Comparison of ENCODE assay signal across 18 cellular contexts in the genomic region with DNA sequence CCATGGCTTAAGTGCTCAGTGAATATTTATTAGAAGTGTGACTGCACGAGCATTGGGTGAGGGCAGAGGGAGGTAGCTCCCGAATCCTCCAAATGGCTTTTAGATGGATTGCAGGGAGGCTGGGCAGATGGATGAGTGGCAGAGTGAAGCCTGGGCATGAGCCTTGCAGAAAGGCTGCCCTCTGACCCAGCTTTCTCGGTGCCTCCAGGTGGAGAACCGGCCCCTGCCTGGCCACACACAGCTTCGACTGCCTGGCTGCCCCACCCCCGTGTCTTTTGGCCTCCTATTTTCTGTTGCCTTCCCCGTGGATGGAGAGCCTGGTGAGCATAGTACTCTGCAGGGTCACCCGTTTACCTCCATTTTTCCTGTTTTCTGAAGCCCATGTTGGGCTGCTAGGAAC. TPM values are rescaled to one million over a fixed set of nuclear protein-coding genes. Genes with fewer than 3 reads are reported as not detected.
DNase-seq lines count a peak whose midpoint lies in the region; ATAC-seq and TF ChIP-seq lines count a peak whose summit lies in the region.
"Had no signal": no experiment of that assay in that cellular context is flagged by ENCODE, and none has a peak within 500 bp of the region (broad histone marks: within the 10 kb centered on the region; RNA-seq: fewer than 3 reads in every experiment).

No MANE protein-coding gene starts in this region.

- ATAC-seq in GM23338 (no peak), GM18861 (IDR thresholded peaks at IDR 0.05; ENCODE audit: unreplicated experiment) (no peak)
- no peak for ATAC-seq in activated T-helper 17 cell treated with anti-CD3 and anti-CD28 coated beads, Interleukin-2, amount 50 U/mL, for 72 hours (replicated peaks)

- H4K20me1 ChIP-seq in BLaER1 treated with 17β-estradiol and CSF1 and Interleukin-3, amounts not matched to agents 10 nM and 100 nM = peaks cover 0 to 18% (median 0%) of the 10 kb centered on the region in 11 experiments; a peak in 3 of 22 replicates
- H4K20me1 ChIP-seq in GM23338 (replicated peaks; ENCODE audit: insufficient read depth) = no peaks in the 10 kb centered on the region

- H3K4me3 Mint-ChIP-seq in GM23338 (no peak overlapping the region), type B pancreatic cell (no peak overlapping the region)
- H3K4me3 Mint-ChIP-seq in activated T-helper 17 cell treated with anti-CD3 and anti-CD28 coated beads, Interleukin-2, amount 50 U/mL, for 72 hours = no peak overlapping the region

- H3K9ac ChIP-seq in BLaER1 treated with 17β-estradiol and CSF1 and Interleukin-3, amounts not matched to agents 10 nM and 100 nM = peak overlapping the region in 7 of 11 experiments; percentile 4 to 55 (median 16); a peak in 4 of 22 replicates

- no peaks in the 10 kb centered on the region for H3K27me3 ChIP-seq in BLaER1 treated with 17β-estradiol and CSF1 and Interleukin-3, amounts not matched to agents 10 nM and 100 nM
- H3K27me3 ChIP-seq in GM23338 (ENCODE audit: insufficient read depth) = no peaks in the 10 kb centered on the region

- 0 out of 2 replicates have a peak, but pooled peaks cover 17% of the 10 kb centered on the region for H3F3A ChIP-seq in GM23338 (replicated peaks; ENCODE audit: low read depth)

- H3K36me3 ChIP-seq in BLaER1 treated with 17β-estradiol and CSF1 and Interleukin-3, amounts not matched to agents 10 nM and 100 nM = peaks cover 62 to 79% (median 74%) of the 10 kb centered on the region in 11 experiments
- peaks cover 3% of the 10 kb centered on the region; the same call in 1 of the 2 replicates for H3K36me3 ChIP-seq in GM23338 (ENCODE audit: insufficient read depth)

- H3K9me3 ChIP-seq in BLaER1 treated with 17β-estradiol and CSF1 and Interleukin-3, amounts not matched to agents 10 nM and 100 nM (replicated peaks in 1 of 11) = no peaks in the 10 kb centered on the region

- H3K4me2 ChIP-seq in BLaER1 treated with 17β-estradiol and CSF1 and Interleukin-3, amounts not matched to agents 10 nM and 100 nM = no peak overlapping the region
- no peak overlapping the region for H3K4me2 ChIP-seq in GM23338

- H3K4me3 ChIP-seq in BLaER1 treated with 17β-estradiol and CSF1 and Interleukin-3, amounts not matched to agents 10 nM and 100 nM = no peak overlapping the region
- H3K4me3 ChIP-seq in GM23338 = no peak overlapping the region
- H3K4me3 ChIP-seq: GM23248 had no signal

- no peaks in the 10 kb centered on the region for H3K9me2 ChIP-seq in GM23338 (ENCODE audit: insufficient read depth)

- no peaks in the 10 kb centered on the region for H3K79me2 ChIP-seq in GM23338 (replicated peaks; ENCODE audit: insufficient read depth)

- DNase-seq in GM23338 (ENCODE audit: low spot score) = no peak
- DNase-seq in A172 (ENCODE audit: low spot score) = no peak
- no peak for DNase-seq in type B pancreatic cell (ENCODE audit: extremely low spot score, unreplicated experiment)
- DNase-seq: C1 segment of cervical spinal cord; CD4-positive, CD25-positive, alpha-beta regulatory T cell; CD8-positive, alpha-beta memory T cell; COR-L47; DMS 273 treated with DMSO at 0.1 percent for 48 hours; DMS53; GM23248; HCEC 1CT had no signal

- H2AFZ ChIP-seq in GM23338 = no peak overlapping the region
- H2AFZ ChIP-seq: GM23248 had no signal

- TF ChIP-seq CTCF in GM23338 (conservative IDR thresholded peaks at IDR 0.05; ENCODE audit: low read depth in 2 of 2) (no peak), type B pancreatic cell (conservative IDR thresholded peaks at IDR 0.05) (no peak)

- H3K9me3 Mint-ChIP-seq in GM23338 (no peaks in the 10 kb centered on the region; the same call in 2 of the 3 replicates), type B pancreatic cell (no peaks in the 10 kb centered on the region)
- no peaks in the 10 kb centered on the region for H3K9me3 Mint-ChIP-seq in activated T-helper 17 cell treated with anti-CD3 and anti-CD28 coated beads, Interleukin-2, amount 50 U/mL, for 72 hours
- H3K9me3 Mint-ChIP-seq: CD4-positive, CD25-positive, alpha-beta regulatory T cell; CD8-positive, alpha-beta memory T cell had no signal

- H3K36me3 Mint-ChIP-seq in GM23338 (ENCODE audit: low read depth) (peaks cover 64% of the 10 kb centered on the region), type B pancreatic cell (peaks cover 17% of the 10 kb centered on the region)
- peaks cover 92% of the 10 kb centered on the region for H3K36me3 Mint-ChIP-seq in activated T-helper 17 cell treated with anti-CD3 and anti-CD28 coated beads, Interleukin-2, amount 50 U/mL, for 72 hours (ENCODE audit: low read depth)

- H3K27me3 Mint-ChIP-seq in GM23338 (ENCODE audit: insufficient read depth, low read depth, poor library complexity) (peaks cover 21% of the 10 kb centered on the region), type B pancreatic cell (no peaks in the 10 kb centered on the region)
- no peaks in the 10 kb centered on the region for H3K27me3 Mint-ChIP-seq in activated T-helper 17 cell treated with anti-CD3 and anti-CD28 coated beads, Interleukin-2, amount 50 U/mL, for 72 hours
- H3K27me3 Mint-ChIP-seq: CD4-positive, CD25-positive, alpha-beta regulatory T cell had no signal

- peaks cover 20% of the 10 kb centered on the region for H3K4me1 Mint-ChIP-seq in GM23338
- H3K4me1 Mint-ChIP-seq in activated T-helper 17 cell treated with anti-CD3 and anti-CD28 coated beads, Interleukin-2, amount 50 U/mL, for 72 hours = peaks cover 12% of the 10 kb centered on the region
- H3K4me1 Mint-ChIP-seq in type B pancreatic cell (ENCODE audit: unreplicated experiment) = peaks cover 30% of the 10 kb centered on the region

- H3K27ac ChIP-seq in BLaER1 treated with 17β-estradiol and CSF1 and Interleukin-3, amounts not matched to agents 10 nM and 100 nM = no peak overlapping the region
- H3K27ac ChIP-seq in GM23338 (ENCODE audit: low read depth) = no peak overlapping the region
- H3K27ac ChIP-seq: GM23248, HL-60 had no signal

- peaks cover 17 to 26% (median 22%) of the 10 kb centered on the region in 10 experiments for H3K4me1 ChIP-seq in BLaER1 treated with 17β-estradiol and CSF1 and Interleukin-3, amounts not matched to agents 10 nM and 100 nM
- H3K4me1 ChIP-seq in GM23338 (ENCODE audit: insufficient read depth) = peaks cover 8% of the 10 kb centered on the region; the same call in 1 of the 2 replicates

- H3K27ac Mint-ChIP-seq in GM23338 = peak overlapping the region; percentile 18; the same call in 1 of the 2 replicates
- peak overlapping the region; percentile 22 for H3K27ac Mint-ChIP-seq in activated T-helper 17 cell treated with anti-CD3 and anti-CD28 coated beads, Interleukin-2, amount 50 U/mL, for 72 hours
- no peak overlapping the region for H3K27ac Mint-ChIP-seq in type B pancreatic cell

TF ChIP-seq in GM23338, 12 proteins besides CTCF, POLR2A, EP300 and RAD21 (continues in another document):
- TF ChIP-seq, protein P1, sequence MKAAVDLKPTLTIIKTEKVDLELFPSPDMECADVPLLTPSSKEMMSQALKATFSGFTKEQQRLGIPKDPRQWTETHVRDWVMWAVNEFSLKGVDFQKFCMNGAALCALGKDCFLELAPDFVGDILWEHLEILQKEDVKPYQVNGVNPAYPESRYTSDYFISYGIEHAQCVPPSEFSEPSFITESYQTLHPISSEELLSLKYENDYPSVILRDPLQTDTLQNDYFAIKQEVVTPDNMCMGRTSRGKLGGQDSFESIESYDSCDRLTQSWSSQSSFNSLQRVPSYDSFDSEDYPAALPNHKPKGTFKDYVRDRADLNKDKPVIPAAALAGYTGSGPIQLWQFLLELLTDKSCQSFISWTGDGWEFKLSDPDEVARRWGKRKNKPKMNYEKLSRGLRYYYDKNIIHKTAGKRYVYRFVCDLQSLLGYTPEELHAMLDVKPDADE (IDR thresholded peaks at IDR 0.05) = no peak

RNA-seq across cellular contexts. Expression of a gene that starts 3.4 kb away (rescaled TPM):
- total RNA-seq in GM23338 (2014; rRNA removed; shearing (Covaris generic)) = 34.0 and 36.4 TPM in 2 replicates
- 13.7 and 14.2 TPM in 2 replicates for polyA plus RNA-seq in GM23338 (2016; fragmentation: Nextera tagmentation; extraction: Ambion mirVana)
- total RNA-seq in activated T-helper 17 cell treated with anti-CD3 and anti-CD28 coated beads, Interleukin-2, amount 50 U/mL, for 72 hours = 10 to 100 TPM; 50.5 to 64.4 TPM
- 25.2 and 28.2 TPM in 2 replicates for total RNA-seq in A172 (2014; rRNA removed; shearing (Covaris generic))
- 43.8 and 79.4 TPM in 2 replicates for total RNA-seq in type B pancreatic cell (ENCODE audit: low replicate concordance)

RNA-seq across cellular contexts. Expression of a gene that starts 9.5 kb away (rescaled TPM):
- 32.6 and 46.5 TPM in 2 replicates for total RNA-seq in GM23338 (2014; rRNA removed; shearing (Covaris generic))
- polyA plus RNA-seq in GM23338 (2016; fragmentation: Nextera tagmentation; extraction: Ambion mirVana) = 14.1 and 14.8 TPM in 2 replicates
- total RNA-seq in activated T-helper 17 cell treated with anti-CD3 and anti-CD28 coated beads, Interleukin-2, amount 50 U/mL, for 72 hours = 10 to 100 TPM; 34.3 to 39.9 TPM
- 8.9 and 24.9 TPM in 2 replicates for total RNA-seq in A172 (2014; rRNA removed; shearing (Covaris generic))
- total RNA-seq in type B pancreatic cell (ENCODE audit: low replicate concordance) = 40.8 and 78.7 TPM in 2 replicates

RNA-seq across cellular contexts. Expression of a gene that starts 14.5 kb away (rescaled TPM):
- total RNA-seq in GM23338 (2014; rRNA removed; shearing (Covaris generic)) = not detected in 2 replicates
- polyA plus RNA-seq in GM23338 (2016; fragmentation: Nextera tagmentation; extraction: Ambion mirVana) = not detected in 2 replicates
- total RNA-seq in activated T-helper 17 cell treated with anti-CD3 and anti-CD28 coated beads, Interleukin-2, amount 50 U/mL, for 72 hours = not detected
- not detected in 2 replicates for total RNA-seq in A172 (2014; rRNA removed; shearing (Covaris generic))
- 2.7 and 3.6 TPM in 2 replicates for total RNA-seq in type B pancreatic cell (ENCODE audit: low replicate concordance)
- total RNA-seq: A673; CD4-positive, CD25-positive, alpha-beta regulatory T cell; CD8-positive, alpha-beta memory T cell; GM23248; HT1080 had no signal
- polyA plus RNA-seq: AG04450; CD8-positive, alpha-beta memory T cell; GM23248 had no signal

RNA-seq across cellular contexts. Expression of a gene that starts 23.3 kb away (rescaled TPM):
- total RNA-seq in GM23338 (2014; rRNA removed; shearing (Covaris generic)) = 0.12 TPM in 1 of 2 replicates, not detected in the other
- polyA plus RNA-seq in GM23338 (2016; fragmentation: Nextera tagmentation; extraction: Ambion mirVana) = 0.32 and 0.40 TPM in 2 replicates
- total RNA-seq in activated T-helper 17 cell treated with anti-CD3 and anti-CD28 coated beads, Interleukin-2, amount 50 U/mL, for 72 hours = not detected
- total RNA-seq in A172 (2014; rRNA removed; shearing (Covaris generic)) = 0.43 TPM in 1 of 2 replicates, not detected in the other
- total RNA-seq in type B pancreatic cell (ENCODE audit: low replicate concordance) = 0.31 and 3.5 TPM in 2 replicates
- total RNA-seq: A673; CD4-positive, CD25-positive, alpha-beta regulatory T cell; CD8-positive, alpha-beta memory T cell; GM23248; HT1080 had no signal
- polyA plus RNA-seq: AG04450; CD4-positive, CD25-positive, alpha-beta regulatory T cell; CD8-positive, alpha-beta memory T cell; GM23248 had no signal

RNA-seq across cellular contexts. Expression of a gene that starts 33.2 kb away (rescaled TPM):
- 140 and 154 TPM in 2 replicates for total RNA-seq in GM23338 (2014; rRNA removed; shearing (Covaris generic))
- polyA plus RNA-seq in GM23338 (2016; fragmentation: Nextera tagmentation; extraction: Ambion mirVana) = 58.3 and 71.6 TPM in 2 replicates
- 10 to 100 TPM in 1 of 2 donors, 1 to 10 TPM in 1; 3.0 to 19.5 TPM for total RNA-seq in activated T-helper 17 cell treated with anti-CD3 and anti-CD28 coated beads, Interleukin-2, amount 50 U/mL, for 72 hours
- total RNA-seq in A172 (2014; rRNA removed; shearing (Covaris generic)) = 39.0 and 50.9 TPM in 2 replicates
- 197 and 315 TPM in 2 replicates for total RNA-seq in type B pancreatic cell (ENCODE audit: low replicate concordance)
